Comparison of ENCODE assay signal across 1 cellular context in genomic region chr16:89561195-89562026, GRCh38.
TF ChIP-seq lines count a peak whose summit lies in the region.

No MANE protein-coding gene starts in this region.

TF ChIP-seq in HepG2, 621 proteins besides CTCF, POLR2A, EP300 and RAD21 (continued from another document and continues in another):
- TF ChIP-seq SP4 (CRISPR knock-in tag; IDR thresholded peaks at IDR 0.05) (no peak), ZSCAN21 (CRISPR knock-in tag; IDR thresholded peaks at IDR 0.05; ENCODE audit: borderline replicate concordance) (no peak; the same call in 1 of the 2 replicates), MYNN (CRISPR knock-in tag; IDR thresholded peaks at IDR 0.05; ENCODE audit: low read depth) (no peak), NR1H2 (CRISPR knock-in tag; IDR thresholded peaks at IDR 0.05; ENCODE audit: borderline replicate concordance, low read depth) (no peak), IKZF5 (CRISPR knock-in tag; IDR thresholded peaks at IDR 0.05) (no peak), CBFB (CRISPR knock-in tag; IDR thresholded peaks at IDR 0.05) (no peak), TGIF2 (CRISPR knock-in tag; IDR thresholded peaks at IDR 0.05) (no peak), ZNF253 (CRISPR knock-in tag; IDR thresholded peaks at IDR 0.05; ENCODE audit: borderline replicate concordance) (no peak), NFE2 (CRISPR knock-in tag; IDR thresholded peaks at IDR 0.05) (no peak), TARDBP (CRISPR knock-in tag; IDR thresholded peaks at IDR 0.05) (0 out of 2 replicates have a peak, but pooled peaks have one; percentile 22), ZNF446 (CRISPR knock-in tag; IDR thresholded peaks at IDR 0.05) (peak; percentile 94; the same call in 1 of the 2 replicates), ZNF24 (IDR thresholded peaks at IDR 0.05) (no peak), NONO (IDR thresholded peaks at IDR 0.05) (no peak), NONO (CRISPR knock-in tag; conservative IDR thresholded peaks at IDR 0.05) (0 out of 2 replicates have a peak, but pooled peaks have one; percentile 17), SPEN (CRISPR knock-in tag; IDR thresholded peaks at IDR 0.05; ENCODE audit: low read depth) (no peak), E2F1 (CRISPR knock-in tag; IDR thresholded peaks at IDR 0.05) (no peak), ZNF441 (CRISPR knock-in tag; IDR thresholded peaks at IDR 0.05; ENCODE audit: borderline replicate concordance) (no peak), HES4 (CRISPR knock-in tag; IDR thresholded peaks at IDR 0.05; ENCODE audit: borderline replicate concordance) (no peak), ARNT (IDR thresholded peaks at IDR 0.05) (no peak), GMEB2 (CRISPR knock-in tag; IDR thresholded peaks at IDR 0.05; ENCODE audit: low read depth) (no peak), ESRRA (CRISPR knock-in tag; IDR thresholded peaks at IDR 0.05; ENCODE audit: low read depth) (no peak), ZNF7 (CRISPR knock-in tag; IDR thresholded peaks at IDR 0.05) (no peak), TFDP2 (CRISPR knock-in tag; IDR thresholded peaks at IDR 0.05) (no peak), ZNF780A (CRISPR knock-in tag; IDR thresholded peaks at IDR 0.05) (peak; percentile 88), ZNF326 (CRISPR knock-in tag; IDR thresholded peaks at IDR 0.05; ENCODE audit: borderline replicate concordance) (no peak), ZNF747 (CRISPR knock-in tag; IDR thresholded peaks at IDR 0.05; ENCODE audit: borderline replicate concordance) (peak; percentile 30; the same call in 1 of the 2 replicates), UBTF (CRISPR knock-in tag; IDR thresholded peaks at IDR 0.05) (peak; percentile 12; the same call in 1 of the 2 replicates), ZKSCAN8 (CRISPR knock-in tag; IDR thresholded peaks at IDR 0.05; ENCODE audit: borderline replicate concordance) (no peak), GFI1 (CRISPR knock-in tag; IDR thresholded peaks at IDR 0.05; ENCODE audit: borderline replicate concordance) (no peak)
- TF ChIP-seq, protein P1, sequence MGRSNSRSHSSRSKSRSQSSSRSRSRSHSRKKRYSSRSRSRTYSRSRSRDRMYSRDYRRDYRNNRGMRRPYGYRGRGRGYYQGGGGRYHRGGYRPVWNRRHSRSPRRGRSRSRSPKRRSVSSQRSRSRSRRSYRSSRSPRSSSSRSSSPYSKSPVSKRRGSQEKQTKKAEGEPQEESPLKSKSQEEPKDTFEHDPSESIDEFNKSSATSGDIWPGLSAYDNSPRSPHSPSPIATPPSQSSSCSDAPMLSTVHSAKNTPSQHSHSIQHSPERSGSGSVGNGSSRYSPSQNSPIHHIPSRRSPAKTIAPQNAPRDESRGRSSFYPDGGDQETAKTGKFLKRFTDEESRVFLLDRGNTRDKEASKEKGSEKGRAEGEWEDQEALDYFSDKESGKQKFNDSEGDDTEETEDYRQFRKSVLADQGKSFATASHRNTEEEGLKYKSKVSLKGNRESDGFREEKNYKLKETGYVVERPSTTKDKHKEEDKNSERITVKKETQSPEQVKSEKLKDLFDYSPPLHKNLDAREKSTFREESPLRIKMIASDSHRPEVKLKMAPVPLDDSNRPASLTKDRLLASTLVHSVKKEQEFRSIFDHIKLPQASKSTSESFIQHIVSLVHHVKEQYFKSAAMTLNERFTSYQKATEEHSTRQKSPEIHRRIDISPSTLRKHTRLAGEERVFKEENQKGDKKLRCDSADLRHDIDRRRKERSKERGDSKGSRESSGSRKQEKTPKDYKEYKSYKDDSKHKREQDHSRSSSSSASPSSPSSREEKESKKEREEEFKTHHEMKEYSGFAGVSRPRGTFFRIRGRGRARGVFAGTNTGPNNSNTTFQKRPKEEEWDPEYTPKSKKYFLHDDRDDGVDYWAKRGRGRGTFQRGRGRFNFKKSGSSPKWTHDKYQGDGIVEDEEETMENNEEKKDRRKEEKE (IDR thresholded peaks at IDR 0.05), result no peak
- TF ChIP-seq, protein P2, sequence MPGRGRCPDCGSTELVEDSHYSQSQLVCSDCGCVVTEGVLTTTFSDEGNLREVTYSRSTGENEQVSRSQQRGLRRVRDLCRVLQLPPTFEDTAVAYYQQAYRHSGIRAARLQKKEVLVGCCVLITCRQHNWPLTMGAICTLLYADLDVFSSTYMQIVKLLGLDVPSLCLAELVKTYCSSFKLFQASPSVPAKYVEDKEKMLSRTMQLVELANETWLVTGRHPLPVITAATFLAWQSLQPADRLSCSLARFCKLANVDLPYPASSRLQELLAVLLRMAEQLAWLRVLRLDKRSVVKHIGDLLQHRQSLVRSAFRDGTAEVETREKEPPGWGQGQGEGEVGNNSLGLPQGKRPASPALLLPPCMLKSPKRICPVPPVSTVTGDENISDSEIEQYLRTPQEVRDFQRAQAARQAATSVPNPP (CRISPR knock-in tag; IDR thresholded peaks at IDR 0.05), result no peak
- TF ChIP-seq, protein P3, sequence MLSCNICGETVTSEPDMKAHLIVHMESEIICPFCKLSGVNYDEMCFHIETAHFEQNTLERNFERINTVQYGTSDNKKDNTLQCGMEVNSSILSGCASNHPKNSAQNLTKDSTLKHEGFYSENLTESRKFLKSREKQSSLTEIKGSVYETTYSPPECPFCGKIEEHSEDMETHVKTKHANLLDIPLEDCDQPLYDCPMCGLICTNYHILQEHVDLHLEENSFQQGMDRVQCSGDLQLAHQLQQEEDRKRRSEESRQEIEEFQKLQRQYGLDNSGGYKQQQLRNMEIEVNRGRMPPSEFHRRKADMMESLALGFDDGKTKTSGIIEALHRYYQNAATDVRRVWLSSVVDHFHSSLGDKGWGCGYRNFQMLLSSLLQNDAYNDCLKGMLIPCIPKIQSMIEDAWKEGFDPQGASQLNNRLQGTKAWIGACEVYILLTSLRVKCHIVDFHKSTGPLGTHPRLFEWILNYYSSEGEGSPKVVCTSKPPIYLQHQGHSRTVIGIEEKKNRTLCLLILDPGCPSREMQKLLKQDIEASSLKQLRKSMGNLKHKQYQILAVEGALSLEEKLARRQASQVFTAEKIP (CRISPR knock-in tag; IDR thresholded peaks at IDR 0.05; ENCODE audit: borderline replicate concordance), result no peak
- TF ChIP-seq, protein P4, sequence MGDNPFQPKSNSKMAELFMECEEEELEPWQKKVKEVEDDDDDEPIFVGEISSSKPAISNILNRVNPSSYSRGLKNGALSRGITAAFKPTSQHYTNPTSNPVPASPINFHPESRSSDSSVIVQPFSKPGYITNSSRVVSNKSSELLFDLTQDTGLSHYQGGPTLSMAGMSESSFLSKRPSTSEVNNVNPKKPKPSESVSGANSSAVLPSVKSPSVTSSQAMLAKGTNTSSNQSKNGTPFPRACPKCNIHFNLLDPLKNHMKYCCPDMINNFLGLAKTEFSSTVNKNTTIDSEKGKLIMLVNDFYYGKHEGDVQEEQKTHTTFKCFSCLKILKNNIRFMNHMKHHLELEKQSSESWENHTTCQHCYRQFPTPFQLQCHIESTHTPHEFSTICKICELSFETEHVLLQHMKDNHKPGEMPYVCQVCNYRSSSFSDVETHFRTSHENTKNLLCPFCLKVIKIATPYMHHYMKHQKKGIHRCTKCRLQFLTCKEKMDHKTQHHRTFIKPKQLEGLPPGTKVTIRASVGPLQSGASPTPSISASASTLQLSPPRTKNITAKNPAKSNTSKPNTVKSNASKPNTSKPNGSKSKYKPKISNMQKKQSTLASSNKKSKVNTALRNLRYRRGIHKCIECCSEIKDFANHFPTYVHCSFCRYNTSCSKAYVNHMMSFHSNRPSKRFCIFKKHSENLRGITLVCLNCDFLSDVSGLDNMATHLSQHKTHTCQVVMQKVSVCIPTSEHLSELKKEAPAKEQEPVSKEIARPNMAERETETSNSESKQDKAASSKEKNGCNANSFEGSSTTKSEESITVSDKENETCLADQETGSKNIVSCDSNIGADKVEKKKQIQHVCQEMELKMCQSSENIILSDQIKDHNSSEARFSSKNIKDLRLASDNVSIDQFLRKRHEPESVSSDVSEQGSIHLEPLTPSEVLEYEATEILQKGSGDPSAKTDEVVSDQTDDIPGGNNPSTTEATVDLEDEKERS (CRISPR knock-in tag; IDR thresholded peaks at IDR 0.05), result no peak
- TF ChIP-seq, protein P5, sequence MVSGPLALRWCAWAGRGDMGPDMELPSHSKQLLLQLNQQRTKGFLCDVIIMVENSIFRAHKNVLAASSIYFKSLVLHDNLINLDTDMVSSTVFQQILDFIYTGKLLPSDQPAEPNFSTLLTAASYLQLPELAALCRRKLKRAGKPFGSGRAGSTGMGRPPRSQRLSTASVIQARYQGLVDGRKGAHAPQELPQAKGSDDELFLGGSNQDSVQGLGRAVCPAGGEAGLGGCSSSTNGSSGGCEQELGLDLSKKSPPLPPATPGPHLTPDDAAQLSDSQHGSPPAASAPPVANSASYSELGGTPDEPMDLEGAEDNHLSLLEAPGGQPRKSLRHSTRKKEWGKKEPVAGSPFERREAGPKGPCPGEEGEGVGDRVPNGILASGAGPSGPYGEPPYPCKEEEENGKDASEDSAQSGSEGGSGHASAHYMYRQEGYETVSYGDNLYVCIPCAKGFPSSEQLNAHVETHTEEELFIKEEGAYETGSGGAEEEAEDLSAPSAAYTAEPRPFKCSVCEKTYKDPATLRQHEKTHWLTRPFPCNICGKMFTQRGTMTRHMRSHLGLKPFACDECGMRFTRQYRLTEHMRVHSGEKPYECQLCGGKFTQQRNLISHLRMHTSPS (CRISPR knock-in tag; IDR thresholded peaks at IDR 0.05; ENCODE audit: low read depth), result no peak
- TF ChIP-seq, protein P6, sequence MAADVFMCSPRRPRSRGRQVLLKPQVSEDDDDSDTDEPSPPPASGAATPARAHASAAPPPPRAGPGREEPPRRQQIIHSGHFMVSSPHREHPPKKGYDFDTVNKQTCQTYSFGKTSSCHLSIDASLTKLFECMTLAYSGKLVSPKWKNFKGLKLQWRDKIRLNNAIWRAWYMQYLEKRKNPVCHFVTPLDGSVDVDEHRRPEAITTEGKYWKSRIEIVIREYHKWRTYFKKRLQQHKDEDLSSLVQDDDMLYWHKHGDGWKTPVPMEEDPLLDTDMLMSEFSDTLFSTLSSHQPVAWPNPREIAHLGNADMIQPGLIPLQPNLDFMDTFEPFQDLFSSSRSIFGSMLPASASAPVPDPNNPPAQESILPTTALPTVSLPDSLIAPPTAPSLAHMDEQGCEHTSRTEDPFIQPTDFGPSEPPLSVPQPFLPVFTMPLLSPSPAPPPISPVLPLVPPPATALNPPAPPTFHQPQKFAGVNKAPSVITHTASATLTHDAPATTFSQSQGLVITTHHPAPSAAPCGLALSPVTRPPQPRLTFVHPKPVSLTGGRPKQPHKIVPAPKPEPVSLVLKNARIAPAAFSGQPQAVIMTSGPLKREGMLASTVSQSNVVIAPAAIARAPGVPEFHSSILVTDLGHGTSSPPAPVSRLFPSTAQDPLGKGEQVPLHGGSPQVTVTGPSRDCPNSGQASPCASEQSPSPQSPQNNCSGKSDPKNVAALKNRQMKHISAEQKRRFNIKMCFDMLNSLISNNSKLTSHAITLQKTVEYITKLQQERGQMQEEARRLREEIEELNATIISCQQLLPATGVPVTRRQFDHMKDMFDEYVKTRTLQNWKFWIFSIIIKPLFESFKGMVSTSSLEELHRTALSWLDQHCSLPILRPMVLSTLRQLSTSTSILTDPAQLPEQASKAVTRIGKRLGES (CRISPR knock-in tag; IDR thresholded peaks at IDR 0.05; ENCODE audit: borderline replicate concordance), result no peak
